Comparison of ENCODE assay signal across 22 cellular contexts in genomic region chr14:84657866-84658385, GRCh38.
"Had no signal": no experiment of that assay in that cellular context is flagged by ENCODE, and none has a peak within 500 bp of the region (broad histone marks: within the 10 kb centered on the region; RNA-seq: fewer than 3 reads in every experiment).

No MANE protein-coding gene starts in this region.

- H3K9me3 ChIP-seq: adrenal gland, transverse colon, uterus had no signal

- H3K4me3 Mint-ChIP-seq: activated naive CD4-positive, alpha-beta T cell treated with anti-CD3 and anti-CD28 coated beads, Interleukin-2, amount 10 ng/mL, durations not matched to agents 7 days and 5 days; natural killer cell had no signal

- H3K4me3 ChIP-seq: adrenal gland, left ventricle myocardium inferior, transverse colon, uterus had no signal

- H3K27me3 ChIP-seq: adrenal gland, transverse colon, uterus had no signal

- H3K27me3 Mint-ChIP-seq: activated naive CD4-positive, alpha-beta T cell treated with anti-CD3 and anti-CD28 coated beads, Interleukin-2, amount 10 ng/mL, durations not matched to agents 7 days and 5 days had no signal

- H3K4me1 Mint-ChIP-seq: activated naive CD4-positive, alpha-beta T cell treated with anti-CD3 and anti-CD28 coated beads, Interleukin-2, amount 10 ng/mL, durations not matched to agents 7 days and 5 days; natural killer cell had no signal

- H3K36me3 ChIP-seq: adrenal gland, left ventricle myocardium inferior, transverse colon, uterus, WERI-Rb-1 had no signal

- H3K27ac ChIP-seq: adrenal gland, left ventricle myocardium inferior, transverse colon, uterus, WERI-Rb-1 had no signal

- DNase-seq: activated CD4-positive, alpha-beta T cell treated with anti-CD3 and anti-CD28 coated beads for 1 hour; activated CD8-positive, alpha-beta memory T cell treated with anti-CD3 and anti-CD28 coated beads for 24 hours; activated CD8-positive, alpha-beta memory T cell treated with anti-CD3 and anti-CD28 coated beads, Interleukin-2, amount 50 U/mL, for 48 hours; activated effector memory CD4-positive, alpha-beta T cell treated with Interleukin-2 at 50 U/mL for 16 hours; activated naive CD4-positive, alpha-beta T cell treated with anti-CD3 and anti-CD28 coated beads, Interleukin-2, amount 10 ng/mL, durations not matched to agents 7 days and 5 days; activated T-cell treated with anti-CD3 and anti-CD28 coated beads, Interleukin-2, amount 50 U/mL, for 48 hours; adrenal gland; erythroblast; left ventricle myocardium inferior; mammary epithelial cell; natural killer cell; occipital lobe; stimulated activated naive CD8-positive, alpha-beta T cell treated with anti-CD3 and anti-CD28 coated beads, Interleukin-15, Interleukin-2, amounts not matched to agents 100 U/mL and 50 U/mL, for 24 hours; substantia nigra; SW 1271; T-helper 2 cell; transverse colon; uterus; WERI-Rb-1 had no signal

- H3K36me3 Mint-ChIP-seq: activated naive CD4-positive, alpha-beta T cell treated with anti-CD3 and anti-CD28 coated beads, Interleukin-2, amount 10 ng/mL, durations not matched to agents 7 days and 5 days; natural killer cell had no signal

- H3K4me1 ChIP-seq: adrenal gland, left ventricle myocardium inferior, transverse colon, uterus had no signal

- H3K27ac Mint-ChIP-seq: activated naive CD4-positive, alpha-beta T cell treated with anti-CD3 and anti-CD28 coated beads, Interleukin-2, amount 10 ng/mL, durations not matched to agents 7 days and 5 days; natural killer cell had no signal

- FAIRE-seq: endometrium, frontal cortex, keratinocyte had no signal

- ATAC-seq: natural killer cell; stimulated activated naive CD8-positive, alpha-beta T cell treated with anti-CD3 and anti-CD28 coated beads, Interleukin-15, Interleukin-2, amounts not matched to agents 100 U/mL and 50 U/mL, for 24 hours had no signal
